ENCODE assay signal across 1 cellular context in the genomic region with DNA sequence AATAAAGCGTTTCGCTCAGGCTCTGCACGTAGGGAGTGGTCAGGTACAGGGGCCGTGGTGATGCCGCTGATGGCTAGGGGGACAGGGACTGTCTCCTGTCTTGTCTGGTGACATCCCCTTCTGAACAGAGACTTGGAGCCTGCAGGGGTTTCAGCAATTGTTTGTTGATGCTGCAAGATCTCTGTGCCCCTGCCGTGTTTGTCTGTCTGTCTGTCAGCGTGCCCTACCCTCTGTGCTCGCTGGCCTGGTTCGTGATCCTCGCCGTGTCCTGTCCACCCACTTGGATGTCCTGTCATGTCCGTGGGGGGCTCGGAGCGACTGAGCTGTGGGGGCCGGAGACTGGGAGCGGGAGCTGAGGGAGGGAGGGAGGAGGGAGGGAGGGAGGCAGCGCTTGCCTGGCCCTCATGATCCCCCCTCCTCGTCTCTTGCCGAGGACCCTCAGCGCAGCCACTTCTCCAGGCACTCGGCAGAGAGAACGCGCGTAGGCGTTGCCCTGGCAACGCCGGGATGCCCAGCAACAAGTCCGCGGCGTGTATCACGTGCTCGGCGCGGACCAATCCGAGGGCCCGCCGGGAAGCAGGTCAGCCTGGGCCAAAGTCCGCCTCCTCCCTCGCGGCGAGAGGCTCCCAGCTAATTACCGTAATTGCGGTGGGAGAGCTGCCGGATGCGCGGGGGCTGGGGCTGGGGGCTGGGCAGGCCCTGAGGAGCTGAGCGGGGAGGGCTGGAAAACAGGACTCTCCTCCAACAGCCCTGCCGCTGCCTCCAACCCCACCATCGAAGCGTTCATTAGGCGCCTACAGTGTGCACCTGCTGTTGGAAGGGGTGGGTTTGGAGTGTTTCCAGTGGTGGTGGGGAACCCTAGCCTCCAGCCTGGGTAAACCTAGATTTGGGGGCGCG.
A peak's percentile ranks its signal among the peaks of the same experiment; 100 is the strongest.
TF ChIP-seq lines count a peak whose summit lies in the region.

No MANE protein-coding gene starts in this region.

TF ChIP-seq in HepG2, 621 proteins besides CTCF, POLR2A, EP300 and RAD21 (continued from another document and continues in another):
- peak; percentile 47; the same call in 1 of the 2 replicates for TF ChIP-seq ZNF264 (CRISPR knock-in tag; IDR thresholded peaks at IDR 0.05)
- no peak for TF ChIP-seq NR2F2 (IDR thresholded peaks at IDR 0.05; ENCODE audit: borderline replicate concordance, low read depth)
- no peak for TF ChIP-seq NFRKB (IDR thresholded peaks at IDR 0.05)
- TF ChIP-seq ZNF33A (CRISPR knock-in tag; IDR thresholded peaks at IDR 0.05; ENCODE audit: borderline replicate concordance), result no peak
- 0 out of 2 replicates have a peak, but pooled peaks have one; percentile 10 for TF ChIP-seq WIZ (CRISPR knock-in tag; IDR thresholded peaks at IDR 0.05)
- 0 out of 2 replicates have a peak, but pooled peaks have one; percentile 32 for TF ChIP-seq MEF2D (CRISPR knock-in tag; IDR thresholded peaks at IDR 0.05)
- peak; percentile 39; the same call in 1 of the 2 replicates for TF ChIP-seq MED1 (CRISPR knock-in tag; IDR thresholded peaks at IDR 0.05)
- no peak for TF ChIP-seq ZIK1 (CRISPR knock-in tag; IDR thresholded peaks at IDR 0.05; ENCODE audit: borderline replicate concordance, low read depth)
- 0 out of 2 replicates have a peak, but pooled peaks have one; percentile 42 for TF ChIP-seq ERF (CRISPR knock-in tag; IDR thresholded peaks at IDR 0.05)
- 0 out of 2 replicates have a peak, but pooled peaks have one; percentile 26 for TF ChIP-seq ZNF776 (CRISPR knock-in tag; IDR thresholded peaks at IDR 0.05)
- TF ChIP-seq, protein P1, sequence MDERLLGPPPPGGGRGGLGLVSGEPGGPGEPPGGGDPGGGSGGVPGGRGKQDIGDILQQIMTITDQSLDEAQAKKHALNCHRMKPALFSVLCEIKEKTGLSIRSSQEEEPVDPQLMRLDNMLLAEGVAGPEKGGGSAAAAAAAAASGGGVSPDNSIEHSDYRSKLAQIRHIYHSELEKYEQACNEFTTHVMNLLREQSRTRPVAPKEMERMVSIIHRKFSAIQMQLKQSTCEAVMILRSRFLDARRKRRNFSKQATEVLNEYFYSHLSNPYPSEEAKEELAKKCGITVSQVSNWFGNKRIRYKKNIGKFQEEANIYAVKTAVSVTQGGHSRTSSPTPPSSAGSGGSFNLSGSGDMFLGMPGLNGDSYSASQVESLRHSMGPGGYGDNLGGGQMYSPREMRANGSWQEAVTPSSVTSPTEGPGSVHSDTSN (CRISPR knock-in tag; IDR thresholded peaks at IDR 0.05), result no peak
- TF ChIP-seq, protein P2, sequence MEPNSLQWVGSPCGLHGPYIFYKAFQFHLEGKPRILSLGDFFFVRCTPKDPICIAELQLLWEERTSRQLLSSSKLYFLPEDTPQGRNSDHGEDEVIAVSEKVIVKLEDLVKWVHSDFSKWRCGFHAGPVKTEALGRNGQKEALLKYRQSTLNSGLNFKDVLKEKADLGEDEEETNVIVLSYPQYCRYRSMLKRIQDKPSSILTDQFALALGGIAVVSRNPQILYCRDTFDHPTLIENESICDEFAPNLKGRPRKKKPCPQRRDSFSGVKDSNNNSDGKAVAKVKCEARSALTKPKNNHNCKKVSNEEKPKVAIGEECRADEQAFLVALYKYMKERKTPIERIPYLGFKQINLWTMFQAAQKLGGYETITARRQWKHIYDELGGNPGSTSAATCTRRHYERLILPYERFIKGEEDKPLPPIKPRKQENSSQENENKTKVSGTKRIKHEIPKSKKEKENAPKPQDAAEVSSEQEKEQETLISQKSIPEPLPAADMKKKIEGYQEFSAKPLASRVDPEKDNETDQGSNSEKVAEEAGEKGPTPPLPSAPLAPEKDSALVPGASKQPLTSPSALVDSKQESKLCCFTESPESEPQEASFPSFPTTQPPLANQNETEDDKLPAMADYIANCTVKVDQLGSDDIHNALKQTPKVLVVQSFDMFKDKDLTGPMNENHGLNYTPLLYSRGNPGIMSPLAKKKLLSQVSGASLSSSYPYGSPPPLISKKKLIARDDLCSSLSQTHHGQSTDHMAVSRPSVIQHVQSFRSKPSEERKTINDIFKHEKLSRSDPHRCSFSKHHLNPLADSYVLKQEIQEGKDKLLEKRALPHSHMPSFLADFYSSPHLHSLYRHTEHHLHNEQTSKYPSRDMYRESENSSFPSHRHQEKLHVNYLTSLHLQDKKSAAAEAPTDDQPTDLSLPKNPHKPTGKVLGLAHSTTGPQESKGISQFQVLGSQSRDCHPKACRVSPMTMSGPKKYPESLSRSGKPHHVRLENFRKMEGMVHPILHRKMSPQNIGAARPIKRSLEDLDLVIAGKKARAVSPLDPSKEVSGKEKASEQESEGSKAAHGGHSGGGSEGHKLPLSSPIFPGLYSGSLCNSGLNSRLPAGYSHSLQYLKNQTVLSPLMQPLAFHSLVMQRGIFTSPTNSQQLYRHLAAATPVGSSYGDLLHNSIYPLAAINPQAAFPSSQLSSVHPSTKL (CRISPR knock-in tag; IDR thresholded peaks at IDR 0.05), result peak; percentile 64
- 0 out of 2 replicates have a peak, but pooled peaks have one; percentile 39 for TF ChIP-seq ZC3H13 (CRISPR knock-in tag; IDR thresholded peaks at IDR 0.05)
- 0 out of 2 replicates have a peak, but pooled peaks have one; percentile 28 for TF ChIP-seq BCL6 (CRISPR knock-in tag; IDR thresholded peaks at IDR 0.05)
- no peak for TF ChIP-seq FOSL1 (CRISPR knock-in tag; IDR thresholded peaks at IDR 0.05; ENCODE audit: borderline replicate concordance)
- TF ChIP-seq, protein P3, sequence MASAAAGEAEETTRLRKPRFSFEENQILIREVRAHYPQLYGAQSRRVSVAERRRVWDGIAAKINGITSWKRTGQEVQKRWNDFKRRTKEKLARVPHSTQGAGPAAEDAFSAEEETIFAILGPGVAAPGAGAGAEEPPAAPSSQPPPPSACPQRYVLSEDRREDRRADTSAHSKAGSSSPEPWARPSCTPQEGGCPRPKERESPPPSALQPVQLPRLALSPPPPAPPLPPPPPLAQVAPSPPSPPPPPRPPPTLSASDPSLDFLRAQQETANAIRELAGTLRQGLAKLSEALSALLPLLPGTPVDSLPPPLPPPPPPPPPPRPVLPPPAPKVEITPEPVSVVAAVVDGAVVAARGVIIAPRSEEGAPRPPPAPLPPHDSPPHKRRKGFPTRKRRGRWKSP (CRISPR knock-in tag; IDR thresholded peaks at IDR 0.05), result no peak
- no peak for TF ChIP-seq CEBPG (CRISPR knock-in tag; IDR thresholded peaks at IDR 0.05)
- TF ChIP-seq, protein P4, sequence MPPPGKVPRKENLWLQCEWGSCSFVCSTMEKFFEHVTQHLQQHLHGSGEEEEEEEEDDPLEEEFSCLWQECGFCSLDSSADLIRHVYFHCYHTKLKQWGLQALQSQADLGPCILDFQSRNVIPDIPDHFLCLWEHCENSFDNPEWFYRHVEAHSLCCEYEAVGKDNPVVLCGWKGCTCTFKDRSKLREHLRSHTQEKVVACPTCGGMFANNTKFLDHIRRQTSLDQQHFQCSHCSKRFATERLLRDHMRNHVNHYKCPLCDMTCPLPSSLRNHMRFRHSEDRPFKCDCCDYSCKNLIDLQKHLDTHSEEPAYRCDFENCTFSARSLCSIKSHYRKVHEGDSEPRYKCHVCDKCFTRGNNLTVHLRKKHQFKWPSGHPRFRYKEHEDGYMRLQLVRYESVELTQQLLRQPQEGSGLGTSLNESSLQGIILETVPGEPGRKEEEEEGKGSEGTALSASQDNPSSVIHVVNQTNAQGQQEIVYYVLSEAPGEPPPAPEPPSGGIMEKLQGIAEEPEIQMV (CRISPR knock-in tag; IDR thresholded peaks at IDR 0.05; ENCODE audit: low read depth), result peak; percentile 80; the same call in 1 of the 2 replicates
- TF ChIP-seq CHD4 (IDR thresholded peaks at IDR 0.05; ENCODE audit: borderline replicate concordance, low read length), result no peak
- TF ChIP-seq ZNF564 (CRISPR knock-in tag; IDR thresholded peaks at IDR 0.05), result no peak
- TF ChIP-seq, protein P5, sequence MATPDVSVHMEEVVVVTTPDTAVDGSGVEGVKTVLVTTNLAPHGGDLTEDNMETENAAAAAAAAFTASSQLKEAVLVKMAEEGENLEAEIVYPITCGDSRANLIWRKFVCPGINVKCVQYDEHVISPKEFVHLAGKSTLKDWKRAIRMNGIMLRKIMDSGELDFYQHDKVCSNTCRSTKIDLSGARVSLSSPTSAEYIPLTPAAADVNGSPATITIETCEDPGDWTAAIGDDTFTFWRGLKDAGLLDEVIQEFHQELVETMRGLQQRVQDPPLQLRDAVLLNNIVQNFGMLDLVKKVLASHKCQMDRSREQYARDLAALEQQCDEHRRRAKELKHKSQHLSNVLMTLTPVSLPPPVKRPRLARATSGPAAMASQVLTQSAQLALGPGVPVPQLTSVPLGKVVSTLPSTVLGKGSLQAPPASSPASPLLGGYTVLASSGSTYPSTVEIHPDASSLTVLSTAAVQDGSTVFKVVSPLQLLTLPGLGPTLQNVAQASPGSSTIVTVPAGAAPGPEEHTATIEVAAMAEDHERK (CRISPR knock-in tag; IDR thresholded peaks at IDR 0.05; ENCODE audit: low read depth), result no peak
- TF ChIP-seq, protein P6, sequence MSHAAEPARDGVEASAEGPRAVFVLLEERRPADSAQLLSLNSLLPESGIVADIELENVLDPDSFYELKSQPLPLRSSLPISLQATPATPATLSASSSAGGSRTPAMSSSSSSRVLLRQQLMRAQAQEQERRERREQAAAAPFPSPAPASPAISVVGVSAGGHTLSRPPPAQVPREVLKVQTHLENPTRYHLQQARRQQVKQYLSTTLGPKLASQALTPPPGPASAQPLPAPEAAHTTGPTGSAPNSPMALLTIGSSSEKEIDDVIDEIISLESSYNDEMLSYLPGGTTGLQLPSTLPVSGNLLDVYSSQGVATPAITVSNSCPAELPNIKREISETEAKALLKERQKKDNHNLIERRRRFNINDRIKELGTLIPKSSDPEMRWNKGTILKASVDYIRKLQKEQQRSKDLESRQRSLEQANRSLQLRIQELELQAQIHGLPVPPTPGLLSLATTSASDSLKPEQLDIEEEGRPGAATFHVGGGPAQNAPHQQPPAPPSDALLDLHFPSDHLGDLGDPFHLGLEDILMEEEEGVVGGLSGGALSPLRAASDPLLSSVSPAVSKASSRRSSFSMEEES (CRISPR knock-in tag; IDR thresholded peaks at IDR 0.05), result peak; percentile 53; the same call in 1 of the 2 replicates
- TF ChIP-seq, protein P7, sequence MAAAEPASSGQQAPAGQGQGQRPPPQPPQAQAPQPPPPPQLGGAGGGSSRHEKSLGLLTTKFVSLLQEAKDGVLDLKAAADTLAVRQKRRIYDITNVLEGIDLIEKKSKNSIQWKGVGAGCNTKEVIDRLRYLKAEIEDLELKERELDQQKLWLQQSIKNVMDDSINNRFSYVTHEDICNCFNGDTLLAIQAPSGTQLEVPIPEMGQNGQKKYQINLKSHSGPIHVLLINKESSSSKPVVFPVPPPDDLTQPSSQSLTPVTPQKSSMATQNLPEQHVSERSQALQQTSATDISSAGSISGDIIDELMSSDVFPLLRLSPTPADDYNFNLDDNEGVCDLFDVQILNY (CRISPR knock-in tag; conservative IDR thresholded peaks at IDR 0.05), result no peak
- no peak for TF ChIP-seq ARHGAP35 (CRISPR knock-in tag; IDR thresholded peaks at IDR 0.05; ENCODE audit: borderline replicate concordance)
- TF ChIP-seq, protein P8, sequence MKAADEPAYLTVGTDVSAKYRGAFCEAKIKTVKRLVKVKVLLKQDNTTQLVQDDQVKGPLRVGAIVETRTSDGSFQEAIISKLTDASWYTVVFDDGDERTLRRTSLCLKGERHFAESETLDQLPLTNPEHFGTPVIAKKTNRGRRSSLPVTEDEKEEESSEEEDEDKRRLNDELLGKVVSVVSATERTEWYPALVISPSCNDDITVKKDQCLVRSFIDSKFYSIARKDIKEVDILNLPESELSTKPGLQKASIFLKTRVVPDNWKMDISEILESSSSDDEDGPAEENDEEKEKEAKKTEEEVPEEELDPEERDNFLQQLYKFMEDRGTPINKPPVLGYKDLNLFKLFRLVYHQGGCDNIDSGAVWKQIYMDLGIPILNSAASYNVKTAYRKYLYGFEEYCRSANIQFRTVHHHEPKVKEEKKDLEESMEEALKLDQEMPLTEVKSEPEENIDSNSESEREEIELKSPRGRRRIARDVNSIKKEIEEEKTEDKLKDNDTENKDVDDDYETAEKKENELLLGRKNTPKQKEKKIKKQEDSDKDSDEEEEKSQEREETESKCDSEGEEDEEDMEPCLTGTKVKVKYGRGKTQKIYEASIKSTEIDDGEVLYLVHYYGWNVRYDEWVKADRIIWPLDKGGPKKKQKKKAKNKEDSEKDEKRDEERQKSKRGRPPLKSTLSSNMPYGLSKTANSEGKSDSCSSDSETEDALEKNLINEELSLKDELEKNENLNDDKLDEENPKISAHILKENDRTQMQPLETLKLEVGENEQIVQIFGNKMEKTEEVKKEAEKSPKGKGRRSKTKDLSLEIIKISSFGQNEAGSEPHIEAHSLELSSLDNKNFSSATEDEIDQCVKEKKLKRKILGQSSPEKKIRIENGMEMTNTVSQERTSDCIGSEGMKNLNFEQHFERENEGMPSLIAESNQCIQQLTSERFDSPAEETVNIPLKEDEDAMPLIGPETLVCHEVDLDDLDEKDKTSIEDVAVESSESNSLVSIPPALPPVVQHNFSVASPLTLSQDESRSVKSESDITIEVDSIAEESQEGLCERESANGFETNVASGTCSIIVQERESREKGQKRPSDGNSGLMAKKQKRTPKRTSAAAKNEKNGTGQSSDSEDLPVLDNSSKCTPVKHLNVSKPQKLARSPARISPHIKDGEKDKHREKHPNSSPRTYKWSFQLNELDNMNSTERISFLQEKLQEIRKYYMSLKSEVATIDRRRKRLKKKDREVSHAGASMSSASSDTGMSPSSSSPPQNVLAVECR (CRISPR knock-in tag; IDR thresholded peaks at IDR 0.05; ENCODE audit: borderline replicate concordance), result peak; percentile 85
- TF ChIP-seq, protein P9, sequence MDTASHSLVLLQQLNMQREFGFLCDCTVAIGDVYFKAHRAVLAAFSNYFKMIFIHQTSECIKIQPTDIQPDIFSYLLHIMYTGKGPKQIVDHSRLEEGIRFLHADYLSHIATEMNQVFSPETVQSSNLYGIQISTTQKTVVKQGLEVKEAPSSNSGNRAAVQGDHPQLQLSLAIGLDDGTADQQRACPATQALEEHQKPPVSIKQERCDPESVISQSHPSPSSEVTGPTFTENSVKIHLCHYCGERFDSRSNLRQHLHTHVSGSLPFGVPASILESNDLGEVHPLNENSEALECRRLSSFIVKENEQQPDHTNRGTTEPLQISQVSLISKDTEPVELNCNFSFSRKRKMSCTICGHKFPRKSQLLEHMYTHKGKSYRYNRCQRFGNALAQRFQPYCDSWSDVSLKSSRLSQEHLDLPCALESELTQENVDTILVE (CRISPR knock-in tag; IDR thresholded peaks at IDR 0.05), result no peak
- no peak for TF ChIP-seq ZFAT (CRISPR knock-in tag; conservative IDR thresholded peaks at IDR 0.05)
- peak; percentile 83 for TF ChIP-seq ZSCAN25 (CRISPR knock-in tag; IDR thresholded peaks at IDR 0.05)
- TF ChIP-seq PHF5A (CRISPR knock-in tag; IDR thresholded peaks at IDR 0.05; ENCODE audit: low read depth, unreplicated experiment), result peak; percentile 73
- TF ChIP-seq IKZF4 (CRISPR knock-in tag; IDR thresholded peaks at IDR 0.05; ENCODE audit: borderline replicate concordance, low read depth, not compliant biosample characterization), result no peak
- TF ChIP-seq, protein P10, sequence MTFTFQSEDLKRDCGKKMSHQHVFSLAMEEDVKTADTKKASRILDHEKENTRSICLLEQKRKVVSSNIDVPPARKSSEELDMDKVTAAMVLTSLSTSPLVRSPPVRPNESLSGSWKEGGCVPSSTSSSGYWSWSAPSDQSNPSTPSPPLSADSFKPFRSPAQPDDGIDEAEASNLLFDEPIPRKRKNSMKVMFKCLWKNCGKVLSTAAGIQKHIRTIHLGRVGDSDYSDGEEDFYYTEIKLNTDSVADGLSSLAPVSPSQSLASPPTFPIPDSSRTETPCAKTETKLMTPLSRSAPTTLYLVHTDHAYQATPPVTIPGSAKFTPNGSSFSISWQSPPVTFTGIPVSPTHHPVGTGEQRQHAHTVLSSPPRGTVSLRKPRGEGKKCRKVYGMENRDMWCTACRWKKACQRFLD (CRISPR knock-in tag; IDR thresholded peaks at IDR 0.05; ENCODE audit: borderline replicate concordance), result no peak
- no peak for TF ChIP-seq ZKSCAN1 (IDR thresholded peaks at IDR 0.05; ENCODE audit: low read length)
- TF ChIP-seq ZNF747 (CRISPR knock-in tag; IDR thresholded peaks at IDR 0.05; ENCODE audit: borderline replicate concordance), result 0 out of 2 replicates have a peak, but pooled peaks have one; percentile 37
